ENCODE assay signal across 17 cellular contexts in the genomic region with DNA sequence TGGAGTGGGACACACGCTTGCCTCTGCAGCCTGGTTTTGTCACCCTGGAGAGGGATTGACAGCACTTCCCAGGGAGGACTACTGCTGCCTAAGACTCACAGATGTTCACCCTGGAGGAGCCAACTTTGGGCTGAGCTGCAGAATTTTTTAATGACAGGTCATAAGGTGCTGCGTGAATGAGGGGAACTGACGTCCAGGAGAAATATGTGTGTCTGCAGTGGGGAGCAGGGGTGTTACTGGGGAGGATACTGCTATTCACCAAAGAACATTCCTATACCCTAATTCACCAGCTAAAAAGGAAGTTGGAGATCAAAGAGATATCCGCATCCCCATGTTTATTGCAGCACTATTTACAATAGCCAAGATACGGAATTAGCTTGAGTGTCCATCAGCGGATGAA.
DNase-seq lines count a peak whose midpoint lies in the region; ATAC-seq and TF ChIP-seq lines count a peak whose summit lies in the region.
"Had no signal": no experiment of that assay in that cellular context is flagged by ENCODE, and none has a peak within 500 bp of the region (broad histone marks: within the 10 kb centered on the region; RNA-seq: fewer than 3 reads in every experiment).

No MANE protein-coding gene starts in this region.

- in situ Hi-C loops in HAP-1 (cut with MboI; ENCODE audit: low sequenced_read_pairs) = no loop called here

- intact Hi-C loops in OCI-LY7 (cut with micrococcal nuclease; ENCODE audit: unreplicated experiment) = no loop called here

- no peak overlapping the region for H3K4me3 ChIP-seq in OCI-LY7 (ENCODE audit: low read depth, low read length, poor library complexity, severe bottlenecking)
- no peak overlapping the region for H3K4me3 ChIP-seq in HAP-1
- H3K4me3 ChIP-seq: A549, testis had no signal

- DNase-seq in A172 (ENCODE audit: low spot score) = peak; percentile 73
- DNase-seq in HS-27A (ENCODE audit: low read depth) = peak; percentile 90
- peak; percentile 96 for DNase-seq in amniotic epithelial cell (ENCODE audit: low read depth)
- peak; percentile 58 for DNase-seq in hepatic stellate cell (ENCODE audit: low spot score)
- DNase-seq in OCI-LY7 (ENCODE audit: low spot score) = no peak
- no peak for DNase-seq in effector CD8-positive, alpha-beta T cell (lab: John Stamatoyannopoulos, UW)
- no peak for DNase-seq in HAP-1 (ENCODE audit: low spot score in 2 of 2)
- DNase-seq: activated CD8-positive, alpha-beta memory T cell treated with anti-CD3 and anti-CD28 coated beads for 24 hours; amygdala; COR-L47; NCI-H1694; NCI-H510A treated with DMSO at 0.1 percent for 48 hours; testis; WERI-Rb-1 had no signal

- POLR2A ChIA-PET in OCI-LY7 (lab: Charles Lee) = interaction anchor here (2.0 to 3.7 kb wide), 2 partner anchors 10 to 14 kb away, joined by 8 to 14 read pairs; no protein-coding TSS in a partner anchor

- H3K36me3 ChIP-seq in OCI-LY7 (ENCODE audit: insufficient read depth, low read length) (peaks cover 17% of the 10 kb centered on the region), HAP-1 (replicated peaks) (no peaks in the 10 kb centered on the region)

- H4K20me1 ChIP-seq in OCI-LY7 (ENCODE audit: insufficient read depth, low read length) = no peaks in the 10 kb centered on the region

- H3K4me1 ChIP-seq in OCI-LY7 (ENCODE audit: insufficient read depth, low read length, poor library complexity, severe bottlenecking) = no peaks in the 10 kb centered on the region
- H3K4me1 ChIP-seq in HAP-1 = no peaks in the 10 kb centered on the region
- H3K4me1 ChIP-seq: testis had no signal

- no peak overlapping the region for H3K4me2 ChIP-seq in OCI-LY7 (ENCODE audit: low read length)
- H3K4me2 ChIP-seq: A549, KMS-11 had no signal

- no peaks in the 10 kb centered on the region for H3K9me3 ChIP-seq in OCI-LY7 (ENCODE audit: low read length)
- H3K9me3 ChIP-seq in HAP-1 = no peaks in the 10 kb centered on the region
- H3K9me3 ChIP-seq: A549, testis had no signal

- H3K79me2 ChIP-seq in OCI-LY7 (ENCODE audit: insufficient read depth, low read depth, low read length) = no peaks in the 10 kb centered on the region

- no peak for ATAC-seq in GM18502 (IDR thresholded peaks at IDR 0.05; ENCODE audit: poor library complexity, unreplicated experiment)
- ATAC-seq: A549 had no signal

- CTCF ChIA-PET in OCI-LY7 (lab: Charles Lee; ENCODE audit: unreplicated experiment) = interaction anchor here (1.8 kb wide), 1 partner anchor 14 kb away, joined by 4 read pairs; no protein-coding TSS in a partner anchor

- H3K9me2 ChIP-seq in OCI-LY7 (ENCODE audit: insufficient read depth, low read length) = no peaks in the 10 kb centered on the region

- no peak for TF ChIP-seq CTCF in OCI-LY7 (conservative IDR thresholded peaks at IDR 0.05; ENCODE audit: low read length)

- H2AFZ ChIP-seq in OCI-LY7 (ENCODE audit: low read length) = no peak overlapping the region

- no peaks in the 10 kb centered on the region for H3K27me3 ChIP-seq in HAP-1 (ENCODE audit: low read depth)
- H3K27me3 ChIP-seq: testis had no signal

- H3K27ac ChIP-seq in OCI-LY7 (ENCODE audit: low read depth, low read length, poor library complexity, severe bottlenecking) = no peak overlapping the region
- H3K27ac ChIP-seq: A549, KMS-11, testis had no signal

- no TSS peak for BruUV-seq in OCI-LY7 (replicated peaks; lab: Mats Ljungman, UMichigan)

Comparison
In these comparisons a context has a peak if more than half of its experiments do, and no peak if none do; other contexts are left out.
1. DNase-seq: peak in A172 (single experiment), HS-27A (single experiment), amniotic epithelial cell (single experiment) and hepatic stellate cell (single experiment); none in OCI-LY7 (single experiment), effector CD8-positive, alpha-beta T cell (single experiment) and HAP-1 (0 of 2).